30 cellular contexts compared by ENCODE assay signal in the genomic region with DNA sequence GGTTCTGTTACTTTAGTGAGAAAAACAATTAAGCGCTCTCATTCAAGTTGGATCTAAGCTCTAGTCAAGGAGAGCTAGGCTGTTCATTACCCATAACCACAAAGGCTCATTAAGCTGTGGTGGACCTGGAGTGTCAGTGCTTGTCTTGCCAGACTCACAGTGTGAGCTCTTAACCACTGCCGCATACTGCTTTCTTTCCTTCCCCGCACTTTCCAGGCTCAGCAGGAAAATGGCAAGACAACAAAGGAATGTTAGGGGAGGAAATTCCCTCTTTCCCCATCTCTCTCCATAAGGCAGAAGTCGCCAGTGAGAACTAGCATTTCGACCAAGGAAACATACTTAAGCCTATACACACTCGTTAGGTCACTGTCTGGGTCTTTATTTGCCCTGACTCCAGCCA.
DNase-seq lines count a peak whose midpoint lies in the region; ATAC-seq, FAIRE-seq and TF ChIP-seq lines count a peak whose summit lies in the region.
"Had no signal": no experiment of that assay in that cellular context is flagged by ENCODE, and none has a peak within 500 bp of the region (broad histone marks: within the 10 kb centered on the region; RNA-seq: fewer than 3 reads in every experiment).

No MANE protein-coding gene starts in this region.

- H3K14ac ChIP-seq in H1 (ENCODE audit: insufficient read length) = no peak overlapping the region

- H4K91ac ChIP-seq in H1 (replicated peaks; ENCODE audit: insufficient read length, low read length) = peak overlapping the region; percentile 1

- H3K4me3 Mint-ChIP-seq in neural progenitor cell = no peak overlapping the region
- H3K4me3 Mint-ChIP-seq: activated CD4-positive, alpha-beta memory T cell treated with anti-CD3 and anti-CD28 coated beads for 36 hours; effector memory CD8-positive, alpha-beta T cell; IgD-negative memory B cell; stimulated activated naive CD8-positive, alpha-beta T cell treated with anti-CD3 and anti-CD28 coated beads, Interleukin-15, Interleukin-2, amounts not matched to agents 100 ng/mL and 50 ng/mL, for 24 hours had no signal

- peaks cover 16% of the 10 kb centered on the region for H3F3A ChIP-seq in neural progenitor cell (ENCODE audit: low read depth)

- no peaks in the 10 kb centered on the region for H3K36me3 ChIP-seq in H1 (ENCODE audit: control insufficient read depth in 2 of 4, insufficient read depth in 4 of 4, low read length in 3 of 4)
- H3K36me3 ChIP-seq in neural progenitor cell = no peaks in the 10 kb centered on the region
- H3K36me3 ChIP-seq in esophagus squamous epithelium = no peaks in the 10 kb centered on the region

- no peak for TF ChIP-seq EP300 in H1 (IDR thresholded peaks at IDR 0.05; ENCODE audit: borderline replicate concordance in 1 of 2, low read depth in 2 of 2, low read length in 2 of 2)

- DNase-seq in DMS79 (lab: John Stamatoyannopoulos, UW) (peak; percentile 73), NCI-H187 treated with DMSO at 0.1 percent for 48 hours (lab: John Stamatoyannopoulos, UW) (peak; percentile 6), H1 (ENCODE audit: low read depth in 1 of 2, low spot score in 2 of 2) (no peak), neural progenitor cell (ENCODE audit: low spot score) (peak; percentile 46), NAMALWA (ENCODE audit: low spot score) (no peak), NCI-H446 treated with DMSO at 0.1 percent for 48 hours (lab: John Stamatoyannopoulos, UW) (no peak), esophagus squamous epithelium (lab: John Stamatoyannopoulos, UW) (no peak)
- DNase-seq: activated CD4-positive, alpha-beta memory T cell treated with anti-CD3 and anti-CD28 coated beads for 36 hours; activated CD8-positive, alpha-beta memory T cell treated with anti-CD3 and anti-CD28 coated beads, Interleukin-2, amount 50 U/mL, for 48 hours; activated naive CD4-positive, alpha-beta T cell treated with anti-CD3 and anti-CD28 coated beads, Interleukin-2, amount 50 U/mL, for 16 hours; amygdala; C1 segment of cervical spinal cord; cortex of kidney; DMS53; effector memory CD8-positive, alpha-beta T cell; foreskin keratinocyte; GOT3; naive B cell; NCI-H2029 treated with DMSO at 0.1 percent for 48 hours; NCI-H446; T-helper 1 cell had no signal

- H2AFZ ChIP-seq in H1 (ENCODE audit: low read length) (peak overlapping the region; percentile 74), neural progenitor cell (replicated peaks) (no peak overlapping the region)

- H3K23ac ChIP-seq in H1 (ENCODE audit: insufficient read length) = no peak overlapping the region

- CTCF ChIA-PET in H1 (lab: Charles Lee; ENCODE audit: partially characterized antibody) = interaction anchor here (1.1 to 1.6 kb wide), 3 partner anchors 11 to 476 kb away, joined by 3 to 5 read pairs (median 3); no protein-coding TSS in a partner anchor

- H3K4me1 ChIP-seq in H1 (replicated peaks in 1 of 4; ENCODE audit: control insufficient read depth in 3 of 4, insufficient read depth in 4 of 4, low read length in 3 of 4) (peaks cover 0 to 5% (median 0%) of the 10 kb centered on the region in 4 experiments; a peak in 1 of 7 replicates), neural progenitor cell (peaks cover 9% of the 10 kb centered on the region), esophagus squamous epithelium (no peaks in the 10 kb centered on the region)
- H3K4me1 ChIP-seq: foreskin keratinocyte had no signal

- H2AK5ac ChIP-seq in H1 (ENCODE audit: low read depth, low read length) = no peak overlapping the region

- no peak overlapping the region for H4K5ac ChIP-seq in H1 (ENCODE audit: insufficient read length, low read depth, low read length)

- no peak overlapping the region for H2BK120ac ChIP-seq in H1 (replicated peaks; ENCODE audit: low read depth, low read length)

- H3K27me3 ChIP-seq in H1 (replicated peaks in 1 of 4; ENCODE audit: control insufficient read depth in 3 of 4, extremely low read depth in 1 of 4, insufficient read depth in 3 of 4, low read length in 3 of 4) = no peaks in the 10 kb centered on the region
- H3K27me3 ChIP-seq in neural progenitor cell = no peaks in the 10 kb centered on the region
- H3K27me3 ChIP-seq in esophagus squamous epithelium = no peaks in the 10 kb centered on the region
- H3K27me3 ChIP-seq: foreskin keratinocyte had no signal

- H3K36me3 Mint-ChIP-seq in neural progenitor cell = no peaks in the 10 kb centered on the region
- H3K36me3 Mint-ChIP-seq: activated CD4-positive, alpha-beta memory T cell treated with anti-CD3 and anti-CD28 coated beads for 36 hours; naive B cell had no signal

- no peaks in the 10 kb centered on the region for H3K23me2 ChIP-seq in H1 (ENCODE audit: low read depth, low read length)

- POLR2A ChIA-PET in H1 (lab: Charles Lee; ENCODE audit: partially characterized antibody) = no interaction called here

- no peaks in the 10 kb centered on the region for H3K79me2 ChIP-seq in H1 (ENCODE audit: control insufficient read depth in 1 of 2, insufficient read depth in 2 of 2, low read length in 2 of 2)
- no peaks in the 10 kb centered on the region for H3K79me2 ChIP-seq in neural progenitor cell (ENCODE audit: low read depth)

- no peak overlapping the region; the same call in 1 of the 2 replicates for H3K18ac ChIP-seq in H1 (ENCODE audit: extremely low read depth, low read length)

- FAIRE-seq in H1 (lab: Jason Lieb, UNC) = peak; percentile 81
- FAIRE-seq: GM18507, TTC549 had no signal

- H2BK20ac ChIP-seq in H1 (ENCODE audit: low read length) = no peak overlapping the region; the same call in 1 of the 2 replicates

- no peak overlapping the region for H2BK5ac ChIP-seq in H1 (ENCODE audit: low read depth, low read length)

- WGBS in H1 (ENCODE audit: extremely low coverage in 1 of 2, insufficient coverage in 1 of 2, insufficient read length in 1 of 2, insufficient replicate concordance in 2 of 2, low coverage in 1 of 2, low lambda C conversion rate in 2 of 2, missing lambda C conversion rate in 1 of 2), 2 experiments = 74% methylated on average over 6 of the region's 6 CpGs; no CpG with 5 or more reads in 1 of the 2 experiments
- 78 to 82% methylated on average over 6 of the region's 6 CpGs for WGBS in esophagus squamous epithelium, 2 donors

- H3K4me3 ChIP-seq in H1 (ENCODE audit: extremely low read depth in 1 of 4, insufficient read depth in 2 of 4, low read depth in 3 of 4, low read length in 4 of 4) (no peak overlapping the region), neural progenitor cell (no peak overlapping the region), esophagus squamous epithelium (no peak overlapping the region)

- peaks cover 3% of the 10 kb centered on the region for H3K9me3 Mint-ChIP-seq in neural progenitor cell
- H3K9me3 Mint-ChIP-seq: activated CD4-positive, alpha-beta memory T cell treated with anti-CD3 and anti-CD28 coated beads for 36 hours; effector memory CD8-positive, alpha-beta T cell; stimulated activated naive CD8-positive, alpha-beta T cell treated with anti-CD3 and anti-CD28 coated beads, Interleukin-15, Interleukin-2, amounts not matched to agents 100 ng/mL and 50 ng/mL, for 24 hours had no signal

- peaks cover 30% of the 10 kb centered on the region for H3K4me1 Mint-ChIP-seq in neural progenitor cell
- H3K4me1 Mint-ChIP-seq: IgD-negative memory B cell, naive B cell had no signal

- TF ChIP-seq CTCF in H1 (IDR thresholded peaks at IDR 0.05; ENCODE audit: control extremely low read depth in 1 of 3, insufficient read depth in 1 of 3, low read depth in 1 of 3, low read length in 3 of 3) (no peak), neural progenitor cell (IDR thresholded peaks at IDR 0.05) (no peak), esophagus squamous epithelium (IDR thresholded peaks at IDR 0.05) (no peak)

- no peak overlapping the region for H3K4me2 ChIP-seq in H1 (ENCODE audit: insufficient read depth in 1 of 2, low read depth in 2 of 2, low read length in 2 of 2)
- peak overlapping the region; percentile 3 for H3K4me2 ChIP-seq in neural progenitor cell

- no peak overlapping the region for H3K27ac ChIP-seq in H1 (ENCODE audit: low read depth, low read length)
- H3K27ac ChIP-seq in neural progenitor cell = no peak overlapping the region
- H3K27ac ChIP-seq in esophagus squamous epithelium = no peak overlapping the region
- H3K27ac ChIP-seq: foreskin keratinocyte, RWPE1 had no signal

- no peak overlapping the region for H3K56ac ChIP-seq in H1 (replicated peaks; ENCODE audit: insufficient read length, low read depth, low read length)

- intact Hi-C loops in esophagus squamous epithelium (cut with DNase I) = no loop called here

- H4K20me1 ChIP-seq in H1 (replicated peaks in 1 of 2; ENCODE audit: control insufficient read depth in 1 of 2, insufficient read depth in 2 of 2, low read length in 2 of 2) (no peaks in the 10 kb centered on the region), neural progenitor cell (ENCODE audit: low read depth) (no peaks in the 10 kb centered on the region)

- H3K4ac ChIP-seq in H1 (replicated peaks; ENCODE audit: insufficient read length, low read depth, low read length) = no peak overlapping the region

- TF ChIP-seq RAD21 in H1 (IDR thresholded peaks at IDR 0.05 in 1 of 2, conservative IDR thresholded peaks at IDR 0.05 in 1 of 2; ENCODE audit: low read depth in 2 of 2, low read length in 2 of 2) = no peak; a peak in 1 of 4 replicates

- H3K27ac Mint-ChIP-seq in neural progenitor cell = peak overlapping the region; percentile 74
- H3K27ac Mint-ChIP-seq: activated CD4-positive, alpha-beta memory T cell treated with anti-CD3 and anti-CD28 coated beads for 36 hours; effector memory CD8-positive, alpha-beta T cell; stimulated activated naive CD8-positive, alpha-beta T cell treated with anti-CD3 and anti-CD28 coated beads, Interleukin-15, Interleukin-2, amounts not matched to agents 100 ng/mL and 50 ng/mL, for 24 hours had no signal

- TF ChIP-seq POLR2A in H1 (IDR thresholded peaks at IDR 0.05; ENCODE audit: control extremely low read depth in 1 of 2, low read depth in 2 of 2, low read length in 2 of 2) (no peak), esophagus squamous epithelium (IDR thresholded peaks at IDR 0.05) (no peak)

- peaks cover 12% of the 10 kb centered on the region for H3K27me3 Mint-ChIP-seq in neural progenitor cell (ENCODE audit: insufficient read depth, low read depth)
- H3K27me3 Mint-ChIP-seq: IgD-negative memory B cell had no signal

- H4K8ac ChIP-seq in H1 (ENCODE audit: extremely low read depth, insufficient read depth, low read length) = no peak overlapping the region; the same call in 1 of the 2 replicates

- H2BK15ac ChIP-seq in H1 (ENCODE audit: low read length) = no peak overlapping the region

- no peak overlapping the region for H3K9ac ChIP-seq in H1 (replicated peaks in 1 of 4; ENCODE audit: extremely low read depth in 1 of 4, low read depth in 3 of 4, low read length in 3 of 4)
- no peak overlapping the region for H3K9ac ChIP-seq in neural progenitor cell

- no peak overlapping the region for H2BK12ac ChIP-seq in H1 (ENCODE audit: low read depth, low read length)

- ATAC-seq in GM18511 (IDR thresholded peaks at IDR 0.05; ENCODE audit: unreplicated experiment) = no peak
- ATAC-seq: activated CD4-positive, CD25-positive, alpha-beta regulatory T cell treated with anti-CD3 and anti-CD28 coated beads, Interleukin-2, amount 50 U/mL, for 24 hours; effector memory CD8-positive, alpha-beta T cell; esophagus mucosa; foreskin keratinocyte; left lobe of liver had no signal

- H3K79me1 ChIP-seq in H1 (ENCODE audit: low read depth, low read length) = no peaks in the 10 kb centered on the region

- no peaks in the 10 kb centered on the region for H3K9me3 ChIP-seq in H1 (ENCODE audit: insufficient read depth in 2 of 2, low read depth in 1 of 2, low read length in 1 of 2)
- H3K9me3 ChIP-seq in neural progenitor cell (ENCODE audit: low read depth) = no peaks in the 10 kb centered on the region
- H3K9me3 ChIP-seq in esophagus squamous epithelium = no peaks in the 10 kb centered on the region

Comparison
In these comparisons a context has a peak if more than half of its experiments do, and no peak if none do; other contexts are left out.
1. DNase-seq: peak in DMS79 (single experiment), NCI-H187 treated with DMSO at 0.1 percent for 48 hours (single experiment) and neural progenitor cell (single experiment); none in H1 (0 of 2), NAMALWA (single experiment), NCI-H446 treated with DMSO at 0.1 percent for 48 hours (single experiment) and esophagus squamous epithelium (single experiment).